Comparison of ENCODE assay signal across 11 cellular contexts in the genomic region with DNA sequence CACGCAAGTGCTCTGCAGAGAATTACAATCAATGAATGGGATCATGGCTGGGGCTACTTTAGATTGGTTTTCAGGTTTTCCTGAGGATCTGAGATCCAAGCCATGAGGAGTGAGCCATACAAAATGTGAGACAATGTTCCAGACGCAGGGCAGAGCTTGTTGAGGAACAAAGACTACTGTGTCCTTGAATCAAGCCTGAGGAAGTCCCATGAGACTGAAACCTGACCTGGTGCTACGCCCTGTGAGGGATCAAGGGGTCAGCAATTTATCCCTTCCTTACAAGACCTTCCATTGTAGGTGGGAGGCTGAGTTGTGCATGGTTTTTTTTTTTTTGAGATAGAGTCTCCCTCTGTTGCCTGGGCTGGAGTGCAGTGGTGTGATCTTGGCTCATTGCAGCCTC. TPM values are rescaled to one million over a fixed set of nuclear protein-coding genes. Genes with fewer than 3 reads are reported as not detected.
DNase-seq lines count a peak whose midpoint lies in the region; ATAC-seq and TF ChIP-seq lines count a peak whose summit lies in the region.
"Had no signal": no experiment of that assay in that cellular context is flagged by ENCODE, and none has a peak within 500 bp of the region (broad histone marks: within the 10 kb centered on the region; RNA-seq: fewer than 3 reads in every experiment).

No MANE protein-coding gene starts in this region.

- no peaks in the 10 kb centered on the region for H3K27me3 Mint-ChIP-seq in CD8-positive, alpha-beta T cell (ENCODE audit: low read depth)
- no peaks in the 10 kb centered on the region for H3K27me3 Mint-ChIP-seq in activated CD4-positive, alpha-beta memory T cell treated with anti-CD3 and anti-CD28 coated beads for 36 hours

- CTCF ChIA-PET in CD8-positive, alpha-beta T cell (lab: Charles Lee) = no interaction called here
- CTCF ChIA-PET in activated CD4-positive, alpha-beta memory T cell treated with anti-CD3 and anti-CD28 coated beads for 36 hours (lab: Charles Lee) = no interaction called here

- H3K4me1 ChIP-seq in CD8-positive, alpha-beta T cell (ENCODE audit: insufficient read depth, low read length) = peaks cover 18% of the 10 kb centered on the region
- H3K4me1 ChIP-seq in mesodermal cell (ENCODE audit: control insufficient read depth, insufficient read depth, low read length, poor library complexity, severe bottlenecking) (peaks cover 12% of the 10 kb centered on the region), uterus (peaks cover 0 to 4% of the 10 kb centered on the region in 2 donors)

- no peaks in the 10 kb centered on the region for H3K9me3 Mint-ChIP-seq in CD8-positive, alpha-beta T cell
- no peaks in the 10 kb centered on the region for H3K9me3 Mint-ChIP-seq in activated CD4-positive, alpha-beta memory T cell treated with anti-CD3 and anti-CD28 coated beads for 36 hours

- POLR2A ChIA-PET in CD8-positive, alpha-beta T cell (lab: Charles Lee) = no interaction called here
- POLR2A ChIA-PET in activated CD4-positive, alpha-beta memory T cell treated with anti-CD3 and anti-CD28 coated beads for 36 hours (lab: Charles Lee) = interaction anchor here (1.2 kb wide), 1 partner anchor 730 kb away, joined by 3 read pairs; no protein-coding TSS in a partner anchor

- intact Hi-C loops in CD8-positive, alpha-beta T cell (cut with DNase I, micrococcal nuclease) = loop anchor here in 1 of 2 experiments (10.0 kb wide), 2 partner anchors 1221 to 1281 kb away; a partner anchor contains a TSS
- intact Hi-C loops in activated CD4-positive, alpha-beta memory T cell treated with anti-CD3 and anti-CD28 coated beads for 36 hours (cut with micrococcal nuclease) = no loop called here
- intact Hi-C loops in uterus (cut with DNase I; ENCODE audit: low total_unique reads) = no loop called here

- no peak overlapping the region for H3K4me3 ChIP-seq in CD8-positive, alpha-beta T cell (ENCODE audit: low read depth, low read length)
- H3K4me3 ChIP-seq in mesodermal cell (ENCODE audit: extremely low read depth, insufficient read depth, low read length, poor library complexity, severe bottlenecking) (no peak overlapping the region), uterus (no peak overlapping the region)

- no peak overlapping the region for H3K27ac Mint-ChIP-seq in CD8-positive, alpha-beta T cell
- no peak overlapping the region for H3K27ac Mint-ChIP-seq in activated CD4-positive, alpha-beta memory T cell treated with anti-CD3 and anti-CD28 coated beads for 36 hours

- H3K9me3 ChIP-seq in CD8-positive, alpha-beta T cell (ENCODE audit: low read length) = no peaks in the 10 kb centered on the region
- H3K9me3 ChIP-seq in mesodermal cell (ENCODE audit: control insufficient read depth, low read length) (no peaks in the 10 kb centered on the region), uterus (no peaks in the 10 kb centered on the region)

- TF ChIP-seq POLR2A in uterus (IDR thresholded peaks at IDR 0.05) = no peak

- peaks cover 14% of the 10 kb centered on the region for H3K36me3 ChIP-seq in CD8-positive, alpha-beta T cell (ENCODE audit: insufficient read depth, low read length)
- H3K36me3 ChIP-seq in mesodermal cell (ENCODE audit: control insufficient read depth, insufficient read depth, low read length) = peaks cover 47% of the 10 kb centered on the region
- no peaks in the 10 kb centered on the region for H3K36me3 ChIP-seq in uterus

- peaks cover 37% of the 10 kb centered on the region for H3K36me3 Mint-ChIP-seq in CD8-positive, alpha-beta T cell
- H3K36me3 Mint-ChIP-seq in activated CD4-positive, alpha-beta memory T cell treated with anti-CD3 and anti-CD28 coated beads for 36 hours = peaks cover 45% of the 10 kb centered on the region

- peak overlapping the region; percentile 92 for H3K4me3 Mint-ChIP-seq in CD8-positive, alpha-beta T cell
- H3K4me3 Mint-ChIP-seq in activated CD4-positive, alpha-beta memory T cell treated with anti-CD3 and anti-CD28 coated beads for 36 hours = peak overlapping the region; percentile 98

- H3K27me3 ChIP-seq in CD8-positive, alpha-beta T cell (ENCODE audit: insufficient read depth, low read length) = no peaks in the 10 kb centered on the region
- H3K27me3 ChIP-seq in uterus = no peaks in the 10 kb centered on the region
- H3K27me3 ChIP-seq: cardiac muscle cell had no signal

- no peak for TF ChIP-seq CTCF in CD8-positive, alpha-beta T cell (IDR thresholded peaks at IDR 0.05)
- TF ChIP-seq CTCF in uterus (IDR thresholded peaks at IDR 0.05) = no peak

- no peak for DNase-seq in CD8-positive, alpha-beta T cell
- peak; percentile 57 for DNase-seq in HT-29 (ENCODE audit: low spot score)
- no peak for DNase-seq in activated CD4-positive, alpha-beta memory T cell treated with anti-CD3 and anti-CD28 coated beads for 36 hours
- DNase-seq in stimulated activated naive CD4-positive, alpha-beta T cell (lab: John Stamatoyannopoulos, UW) = no peak
- no peak for DNase-seq in uterus
- no peak for DNase-seq in hippocampal formation (lab: John Stamatoyannopoulos, UW)
- DNase-seq: activated CD4-positive, CD25-positive, alpha-beta regulatory T cell; NCI-H345 had no signal

- ATAC-seq in CD8-positive, alpha-beta T cell = no peak
- ATAC-seq in GM21786 (IDR thresholded peaks at IDR 0.05; ENCODE audit: unreplicated experiment) = no peak

- H3K27ac ChIP-seq in CD8-positive, alpha-beta T cell (ENCODE audit: low read depth, low read length) = no peak overlapping the region
- H3K27ac ChIP-seq in mesodermal cell (ENCODE audit: low read depth, low read length, severe bottlenecking) (peak overlapping the region; percentile 71), uterus (no peak overlapping the region)
- H3K27ac ChIP-seq: cardiac muscle cell had no signal

- peaks cover 30% of the 10 kb centered on the region for H3K4me1 Mint-ChIP-seq in CD8-positive, alpha-beta T cell (ENCODE audit: low read depth)
- H3K4me1 Mint-ChIP-seq in activated CD4-positive, alpha-beta memory T cell treated with anti-CD3 and anti-CD28 coated beads for 36 hours (ENCODE audit: low read depth) = peaks cover 22% of the 10 kb centered on the region

- 45% methylated on average over 2 of the region's 3 CpGs for WGBS in mesodermal cell (ENCODE audit: insufficient coverage in 2 of 2), 2 experiments

RNA-seq across cellular contexts. Expression of a gene that starts 2.1 kb away (rescaled TPM):
- total RNA-seq in CD8-positive, alpha-beta T cell = 10 to 100 TPM; 11.6 to 16.1 TPM
- 131 and 164 TPM in 2 replicates for total RNA-seq in HT-29 (2014; rRNA removed; shearing (Covaris generic))
- total RNA-seq in activated CD4-positive, alpha-beta memory T cell treated with anti-CD3 and anti-CD28 coated beads for 36 hours = 100 to 1,000 TPM; 128 to 133 TPM
- 53.9 TPM for polyA plus RNA-seq in mesodermal cell (2013, experiment 1 of 2)
- 54.1 TPM for polyA plus RNA-seq in mesodermal cell (2013, experiment 2 of 2)
- 10 to 100 TPM in 2 of 4 donors, 1 to 10 TPM in 2; 7.4 to 27.1 (median 16.5) TPM for total RNA-seq in uterus
